In the genomic region with DNA sequence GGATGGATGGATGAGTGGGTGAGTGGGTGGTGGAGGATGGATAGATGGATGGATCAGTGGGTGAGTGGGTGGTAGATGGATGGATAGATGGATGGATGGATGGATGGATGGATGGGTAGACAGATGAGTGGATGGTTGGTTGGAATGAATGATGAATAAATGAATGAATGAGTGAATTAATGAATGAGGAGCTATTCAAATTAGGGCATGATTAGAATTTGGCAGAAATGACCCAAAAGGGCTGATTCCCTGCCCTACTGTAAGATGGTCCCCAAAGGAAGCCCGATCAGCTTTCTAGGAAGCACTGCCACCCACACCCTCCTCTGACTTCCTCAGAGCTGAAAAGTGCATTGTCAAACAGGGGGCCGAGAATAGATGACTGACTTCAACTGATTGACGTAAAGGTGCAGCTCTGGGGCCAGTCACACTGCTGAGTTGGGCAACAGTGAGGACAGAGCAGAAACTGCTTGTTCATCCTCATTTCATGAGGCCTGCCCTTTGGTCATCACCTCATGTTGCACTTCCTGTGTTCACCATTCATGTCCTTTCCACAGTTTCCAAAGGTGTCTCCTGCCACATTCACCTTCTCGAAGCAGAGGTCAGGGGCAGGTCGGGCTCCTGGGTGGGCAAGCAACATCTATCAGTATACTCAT, we compare ENCODE assay signal across 15 cellular contexts. TPM values are rescaled to one million over a fixed set of nuclear protein-coding genes. Genes with fewer than 3 reads are reported as not detected.
DNase-seq lines count a peak whose midpoint lies in the region; ATAC-seq and TF ChIP-seq lines count a peak whose summit lies in the region.
"Had no signal": no experiment of that assay in that cellular context is flagged by ENCODE, and none has a peak within 500 bp of the region (broad histone marks: within the 10 kb centered on the region; RNA-seq: fewer than 3 reads in every experiment).

No MANE protein-coding gene starts in this region.

- H3K36me3 ChIP-seq in tibial artery: peaks cover 34 to 46% (median 43%) of the 10 kb centered on the region in 3 donors
- H3K36me3 ChIP-seq: colonic mucosa had no signal

- H3K4me1 Mint-ChIP-seq in activated CD4-positive, alpha-beta memory T cell treated with anti-CD3 and anti-CD28 coated beads, Interleukin-2, amount 10 ng/mL, durations not matched to agents 7 days and 5 days: peaks cover 22% of the 10 kb centered on the region
- H3K4me1 Mint-ChIP-seq in naive B cell: peaks cover 25 to 73% (median 39%) of the 10 kb centered on the region in 3 donors

- H3K27me3 Mint-ChIP-seq in activated CD4-positive, alpha-beta memory T cell treated with anti-CD3 and anti-CD28 coated beads, Interleukin-2, amount 10 ng/mL, durations not matched to agents 7 days and 5 days: no peaks in the 10 kb centered on the region
- no peaks in the 10 kb centered on the region for H3K27me3 Mint-ChIP-seq in naive B cell
- H3K27me3 Mint-ChIP-seq: CD8-positive, alpha-beta memory T cell had no signal

- POLR2A ChIA-PET in activated CD4-positive, alpha-beta memory T cell treated with anti-CD3 and anti-CD28 coated beads, Interleukin-2, amount 10 ng/mL, durations not matched to agents 7 days and 5 days (lab: Charles Lee): interaction anchor here (2.0 kb wide), 1 partner anchor 8 kb away, joined by 5 read pairs; no protein-coding TSS in a partner anchor

- peaks cover 71% of the 10 kb centered on the region for H3K36me3 Mint-ChIP-seq in activated CD4-positive, alpha-beta memory T cell treated with anti-CD3 and anti-CD28 coated beads, Interleukin-2, amount 10 ng/mL, durations not matched to agents 7 days and 5 days (ENCODE audit: low read depth)
- peaks cover 25 to 41% of the 10 kb centered on the region in 2 donors for H3K36me3 Mint-ChIP-seq in naive B cell

- no peak overlapping the region for H3K27ac ChIP-seq in tibial artery
- H3K27ac ChIP-seq: colonic mucosa had no signal

- DNase-seq in SIG-M5 treated with dmso at 0.1 percent for 504 hours (lab: John Stamatoyannopoulos, UW; ENCODE audit: unreplicated experiment) (peak; percentile 15), SIG-M5 (lab: John Stamatoyannopoulos, UW) (no peak), naive B cell (peak; percentile 23), NK-92 (lab: John Stamatoyannopoulos, UW; ENCODE audit: unreplicated experiment) (no peak), tibial artery (no peak), iPS-NIHi7 (ENCODE audit: extremely low spot score) (no peak)
- DNase-seq in activated CD4-positive, alpha-beta memory T cell treated with anti-CD3 and anti-CD28 coated beads, Interleukin-2, amount 10 ng/mL, durations not matched to agents 7 days and 5 days: no peak
- DNase-seq: activated CD4-positive, CD25-positive, alpha-beta regulatory T cell treated with anti-CD3 and anti-CD28 coated beads, Interleukin-2, amount 50 U/mL, for 72 hours; CD8-positive, alpha-beta memory T cell; colonic mucosa; erythroblast; islet precursor cell; NCI-H1694 treated with DMSO at 0.1 percent for 48 hours; NCI-H510A had no signal

- ATAC-seq in GM21786 (IDR thresholded peaks at IDR 0.05; ENCODE audit: unreplicated experiment) (peak; percentile 40), naive B cell (ENCODE audit: low read depth in 2 of 2) (peak; percentile 52 to 69)

- intact Hi-C loops in tibial artery (cut with DNase I; ENCODE audit: low total_unique reads): no loop called here

- H3K4me3 Mint-ChIP-seq in activated CD4-positive, alpha-beta memory T cell treated with anti-CD3 and anti-CD28 coated beads, Interleukin-2, amount 10 ng/mL, durations not matched to agents 7 days and 5 days: no peak overlapping the region
- H3K4me3 Mint-ChIP-seq in naive B cell: peak overlapping the region in 5 of 8 donors; percentile 11 to 73 (median 26)
- H3K4me3 Mint-ChIP-seq: CD8-positive, alpha-beta memory T cell had no signal

- no peak for TF ChIP-seq CTCF in tibial artery (IDR thresholded peaks at IDR 0.05)

- H3K9me3 ChIP-seq in tibial artery: no peaks in the 10 kb centered on the region
- H3K9me3 ChIP-seq: colonic mucosa had no signal

- H3K27ac Mint-ChIP-seq in activated CD4-positive, alpha-beta memory T cell treated with anti-CD3 and anti-CD28 coated beads, Interleukin-2, amount 10 ng/mL, durations not matched to agents 7 days and 5 days: peak overlapping the region; percentile 38
- H3K27ac Mint-ChIP-seq in naive B cell: peak overlapping the region; percentile 59 to 99 (median 84)

- no peak overlapping the region for H3K4me3 ChIP-seq in tibial artery
- H3K4me3 ChIP-seq: colonic mucosa had no signal

- H3K27me3 ChIP-seq in tibial artery: no peaks in the 10 kb centered on the region
- H3K27me3 ChIP-seq: colonic mucosa had no signal

- H3K4me1 ChIP-seq in tibial artery: peaks cover 0 to 7% (median 0%) of the 10 kb centered on the region in 4 donors
- H3K4me1 ChIP-seq: colonic mucosa had no signal

- CTCF ChIA-PET in activated CD4-positive, alpha-beta memory T cell treated with anti-CD3 and anti-CD28 coated beads, Interleukin-2, amount 10 ng/mL, durations not matched to agents 7 days and 5 days (lab: Charles Lee): interaction anchor here (1.0 kb wide), 1 partner anchor 22 kb away, joined by 3 read pairs; no protein-coding TSS in a partner anchor

- no peaks in the 10 kb centered on the region for H3K9me3 Mint-ChIP-seq in activated CD4-positive, alpha-beta memory T cell treated with anti-CD3 and anti-CD28 coated beads, Interleukin-2, amount 10 ng/mL, durations not matched to agents 7 days and 5 days
- H3K9me3 Mint-ChIP-seq in naive B cell: peaks cover 0 to 5% (median 0%) of the 10 kb centered on the region in 7 donors
- H3K9me3 Mint-ChIP-seq: CD8-positive, alpha-beta memory T cell had no signal

RNA-seq across cellular contexts. Expression of gene NIPAL4, which starts 34.3 kb away (rescaled TPM):
- total RNA-seq in activated CD4-positive, alpha-beta memory T cell treated with anti-CD3 and anti-CD28 coated beads, Interleukin-2, amount 10 ng/mL, durations not matched to agents 7 days and 5 days: under 1 TPM; 0.05 to 0.10 TPM
- 10 to 100 TPM in 3 of 6 donors, 1 to 10 TPM in 3; 3.5 to 15.7 (median 10.3) TPM for polyA plus RNA-seq in naive B cell (ENCODE audit: low read depth in 6 of 6)
- polyA plus RNA-seq: CD8-positive, alpha-beta memory T cell had no signal

Comparison
In these comparisons a context has a peak if more than half of its experiments do, and no peak if none do; other contexts are left out.
1. DNase-seq: peak in SIG-M5 treated with dmso at 0.1 percent for 504 hours (single experiment) and naive B cell (single experiment); none in SIG-M5 (single experiment), activated CD4-positive, alpha-beta memory T cell treated with anti-CD3 and anti-CD28 coated beads, Interleukin-2, amount 10 ng/mL, durations not matched to agents 7 days and 5 days (single experiment), NK-92 (single experiment), tibial artery (0 of 2) and iPS-NIHi7 (single experiment).